Comparison of ENCODE assay signal across 27 cellular contexts in the genomic region with DNA sequence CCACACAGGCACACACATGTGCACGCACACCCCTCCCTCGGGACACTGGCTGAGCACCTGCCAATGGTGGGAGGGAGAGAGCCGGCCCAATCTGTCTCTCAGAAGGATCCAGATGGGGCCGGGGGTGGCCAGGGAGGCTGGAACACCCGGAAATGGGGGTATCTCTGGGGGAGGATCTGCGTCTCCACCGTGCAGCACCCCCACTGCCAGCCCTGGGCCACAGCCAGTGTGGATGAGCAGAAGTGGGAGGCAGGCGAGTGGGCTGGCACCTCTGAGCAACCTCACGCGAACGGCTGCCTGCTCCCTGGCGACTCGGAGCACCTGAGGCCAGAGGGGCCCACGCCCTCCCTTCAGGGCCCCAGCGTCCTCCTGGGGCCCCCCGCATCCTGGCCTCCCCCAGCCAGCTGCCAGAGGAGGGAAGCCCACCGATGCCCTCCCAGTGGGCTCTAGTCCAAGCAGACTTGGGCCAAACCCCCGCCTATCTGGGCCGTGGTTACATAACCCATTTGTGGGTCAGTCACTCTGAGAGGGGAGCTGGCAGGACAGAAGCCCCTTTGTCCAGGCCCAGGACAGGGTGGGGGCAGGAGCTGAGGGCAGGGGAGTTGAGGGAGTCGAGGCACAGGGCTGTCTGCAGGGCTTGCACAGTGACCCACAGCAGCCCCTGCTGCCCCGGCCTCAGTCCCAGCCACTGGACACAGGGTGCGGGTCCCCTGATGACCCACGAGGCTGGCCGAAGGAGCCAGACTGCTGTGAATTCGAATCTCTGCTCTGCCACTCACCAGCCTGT. TPM values are rescaled to one million over a fixed set of nuclear protein-coding genes. Genes with fewer than 3 reads are reported as not detected.
DNase-seq lines count a peak whose midpoint lies in the region; ATAC-seq and TF ChIP-seq lines count a peak whose summit lies in the region.
"Had no signal": no experiment of that assay in that cellular context is flagged by ENCODE, and none has a peak within 500 bp of the region (broad histone marks: within the 10 kb centered on the region; RNA-seq: fewer than 3 reads in every experiment).

No MANE protein-coding gene starts in this region.

- peaks cover 6% of the 10 kb centered on the region for H3K4me1 Mint-ChIP-seq in stimulated activated effector memory CD8-positive, alpha-beta T cell treated with anti-CD3 and anti-CD28 coated beads, Interleukin-12 subunit alpha, Interleukin-12 subunit beta, amount 100 ng/mL, for 72 hours
- H3K4me1 Mint-ChIP-seq in HFFc6 (ENCODE audit: low read depth), result no peaks in the 10 kb centered on the region; the same call in 1 of the 2 replicates

- peak overlapping the region; percentile 45 for H3K27ac Mint-ChIP-seq in stimulated activated effector memory CD8-positive, alpha-beta T cell treated with anti-CD3 and anti-CD28 coated beads, Interleukin-12 subunit alpha, Interleukin-12 subunit beta, amount 100 ng/mL, for 72 hours
- no peak overlapping the region for H3K27ac Mint-ChIP-seq in HFFc6
- H3K27ac Mint-ChIP-seq: activated CD4-positive, alpha-beta memory T cell treated with anti-CD3 and anti-CD28 coated beads, Interleukin-2, amount 10 ng/mL, durations not matched to agents 7 days and 5 days; nephron; T-helper 1 cell treated with Interleukin-12 subunit alpha and Interleukin-12 subunit beta and Interleukin-4 antibody, amounts not matched to agents 30 μg/mL and 1 μg/mL, for 36 hours had no signal

- H3K9ac ChIP-seq in NT2/D1 (ENCODE audit: insufficient read length, low read depth), result peak overlapping the region; percentile 61
- peak overlapping the region; percentile 47 for H3K9ac ChIP-seq in iPS-15b (ENCODE audit: low read depth, low read length)

- ATAC-seq in stimulated activated effector memory CD8-positive, alpha-beta T cell treated with anti-CD3 and anti-CD28 coated beads, Interleukin-12 subunit alpha, Interleukin-12 subunit beta, amount 100 ng/mL, for 72 hours, result no peak
- ATAC-seq: esophagus mucosa, foreskin keratinocyte had no signal

- peak; percentile 31 for DNase-seq in NCI-H1436 (lab: John Stamatoyannopoulos, UW)
- DNase-seq in NCI-H1436 treated with DMSO at 0.1 percent for 48 hours (lab: John Stamatoyannopoulos, UW), result no peak
- no peak for DNase-seq in NT2/D1 (ENCODE audit: low read depth, low spot score)
- DNase-seq in stimulated activated effector memory CD8-positive, alpha-beta T cell treated with anti-CD3 and anti-CD28 coated beads, Interleukin-12 subunit alpha, Interleukin-12 subunit beta, amount 100 ng/mL, for 72 hours (ENCODE audit: low spot score in 2 of 2), result no peak
- no peak for DNase-seq in HFFc6
- no peak for DNase-seq in adrenal gland
- DNase-seq in activated naive CD4-positive, alpha-beta T cell (lab: John Stamatoyannopoulos, UW), result no peak
- DNase-seq: 8988T; activated CD4-positive, alpha-beta memory T cell treated with anti-CD3 and anti-CD28 coated beads, Interleukin-2, amount 10 ng/mL, durations not matched to agents 7 days and 5 days; activated CD4-positive, CD25-positive, alpha-beta regulatory T cell treated with anti-CD3 and anti-CD28 coated beads, Interleukin-2, amount 50 U/mL, for 72 hours; activated effector memory CD4-positive, alpha-beta T cell treated with Interleukin-2 at 50 U/mL for 16 hours; DMS79 treated with DMSO at 0.1 percent for 48 hours; HCEC 1CT; IMR-90; NCI-H2081 treated with DMSO at 0.1 percent for 48 hours; Peyer's patch; stimulated activated CD8-positive, alpha-beta memory T cell treated with anti-CD3 and anti-CD28 coated beads, Interleukin-4, amount 100 ng/mL, for 48 hours had no signal

- H3K4me3 ChIP-seq in NT2/D1 (ENCODE audit: insufficient read length, low read depth) (no peak overlapping the region), iPS-15b (ENCODE audit: low read depth, low read length) (no peak overlapping the region), adrenal gland (no peak overlapping the region)
- H3K4me3 ChIP-seq: coronary artery, hepatocyte, Peyer's patch, SK-N-MC, upper lobe of left lung had no signal

- peaks cover 9% of the 10 kb centered on the region; the same call in 1 of the 2 replicates for H3K27me3 Mint-ChIP-seq in HFFc6 (ENCODE audit: insufficient read depth)

- H3K9me3 Mint-ChIP-seq in stimulated activated effector memory CD8-positive, alpha-beta T cell treated with anti-CD3 and anti-CD28 coated beads, Interleukin-12 subunit alpha, Interleukin-12 subunit beta, amount 100 ng/mL, for 72 hours, result no peaks in the 10 kb centered on the region
- no peaks in the 10 kb centered on the region for H3K9me3 Mint-ChIP-seq in HFFc6
- H3K9me3 Mint-ChIP-seq: activated CD4-positive, alpha-beta memory T cell treated with anti-CD3 and anti-CD28 coated beads, Interleukin-2, amount 10 ng/mL, durations not matched to agents 7 days and 5 days; nephron; T-helper 1 cell treated with Interleukin-12 subunit alpha and Interleukin-12 subunit beta and Interleukin-4 antibody, amounts not matched to agents 30 μg/mL and 1 μg/mL, for 36 hours had no signal

- no peaks in the 10 kb centered on the region for H3K9me3 ChIP-seq in NT2/D1 (ENCODE audit: insufficient read depth, low read length)
- H3K9me3 ChIP-seq in iPS-15b (ENCODE audit: control insufficient read depth, insufficient read depth, low read length), result no peaks in the 10 kb centered on the region
- no peaks in the 10 kb centered on the region for H3K9me3 ChIP-seq in adrenal gland (replicated peaks in 1 of 3)
- H3K9me3 ChIP-seq: Peyer's patch, upper lobe of left lung had no signal

- H3K27me3 ChIP-seq in NT2/D1 (ENCODE audit: insufficient read depth, insufficient read length) (peaks cover 18% of the 10 kb centered on the region), iPS-15b (ENCODE audit: control insufficient read depth, insufficient read depth, low read length) (peaks cover 3% of the 10 kb centered on the region), adrenal gland (peaks cover 13% of the 10 kb centered on the region)

- intact Hi-C loops in adrenal gland (cut with DNase I), result no loop called here

- H3K4me1 ChIP-seq in NT2/D1 (ENCODE audit: insufficient read depth, insufficient read length) (peaks cover 31% of the 10 kb centered on the region), iPS-15b (ENCODE audit: control insufficient read depth, insufficient read depth, low read length) (no peaks in the 10 kb centered on the region), adrenal gland (replicated peaks in 1 of 2) (peaks cover 0 to 6% of the 10 kb centered on the region in 2 donors)
- H3K4me1 ChIP-seq: foreskin keratinocyte had no signal

- H3K36me3 ChIP-seq in NT2/D1 (ENCODE audit: insufficient read depth, insufficient read length, low read length) (no peaks in the 10 kb centered on the region), iPS-15b (ENCODE audit: control insufficient read depth, insufficient read depth, low read length) (no peaks in the 10 kb centered on the region), adrenal gland (replicated peaks in 1 of 2) (no peaks in the 10 kb centered on the region)
- H3K36me3 ChIP-seq: Peyer's patch, upper lobe of left lung had no signal

- TF ChIP-seq POLR2A in adrenal gland (IDR thresholded peaks at IDR 0.05), result no peak

- H3K27ac ChIP-seq in adrenal gland, result no peak overlapping the region
- H3K27ac ChIP-seq: coronary artery, foreskin keratinocyte, hepatocyte, Peyer's patch, SK-N-MC, upper lobe of left lung had no signal

- no peaks in the 10 kb centered on the region for H3K36me3 Mint-ChIP-seq in stimulated activated effector memory CD8-positive, alpha-beta T cell treated with anti-CD3 and anti-CD28 coated beads, Interleukin-12 subunit alpha, Interleukin-12 subunit beta, amount 100 ng/mL, for 72 hours
- no peaks in the 10 kb centered on the region for H3K36me3 Mint-ChIP-seq in HFFc6 (ENCODE audit: low read depth)

- TF ChIP-seq CTCF in HFFc6 (IDR thresholded peaks at IDR 0.05) (no peak), adrenal gland (IDR thresholded peaks at IDR 0.05) (no peak)

- H3K4me3 Mint-ChIP-seq in stimulated activated effector memory CD8-positive, alpha-beta T cell treated with anti-CD3 and anti-CD28 coated beads, Interleukin-12 subunit alpha, Interleukin-12 subunit beta, amount 100 ng/mL, for 72 hours, result no peak overlapping the region
- H3K4me3 Mint-ChIP-seq in HFFc6, result no peak overlapping the region
- H3K4me3 Mint-ChIP-seq: activated CD4-positive, alpha-beta memory T cell treated with anti-CD3 and anti-CD28 coated beads, Interleukin-2, amount 10 ng/mL, durations not matched to agents 7 days and 5 days; nephron; T-helper 1 cell treated with Interleukin-12 subunit alpha and Interleukin-12 subunit beta and Interleukin-4 antibody, amounts not matched to agents 30 μg/mL and 1 μg/mL, for 36 hours had no signal

- 65 to 85% (median 79%) methylated on average over 5 to 25 of the region's 25 CpGs for WGBS in adrenal gland, 4 donors

RNA-seq across cellular contexts. Expression of gene CASKIN1, which starts 5.6 kb away (rescaled TPM):
- total RNA-seq in HFFc6 (2021; fragmentation: NEBNext Ultra II Directional; extraction: Animal tissue kit (Norgen Biotek cat#: 25700)), result under 1 TPM; 0.06 to 0.56 (median 0.11) TPM
- 1 to 10 TPM in 2 of 8 donors, under 1 TPM in 4, not detected in 2; 0.06 to 2.7 (median 0.62) TPM for total RNA-seq in adrenal gland
- 1 to 10 TPM in 2 of 3 donors, not detected in 1; 1.4 to 5.2 TPM for polyA plus RNA-seq in adrenal gland
- total RNA-seq: IMR-90, mononuclear cell, Peyer's patch had no signal

RNA-seq across cellular contexts. Expression of gene MLST8, which starts 14.4 kb away (rescaled TPM):
- total RNA-seq in HFFc6 (2021; fragmentation: NEBNext Ultra II Directional; extraction: Animal tissue kit (Norgen Biotek cat#: 25700)), result 10 to 100 TPM; 32.7 to 39.4 (median 37.5) TPM
- 100 to 1,000 TPM in 1 of 8 donors, 10 to 100 TPM in 7; 33.9 to 116 (median 57.2) TPM for total RNA-seq in adrenal gland
- polyA plus RNA-seq in adrenal gland, result 10 to 100 TPM; 21.9 to 96.3 (median 69.1) TPM

RNA-seq across cellular contexts. Expression of gene BRICD5, which starts 19.8 kb away (rescaled TPM):
- 1 to 10 TPM; 1.1 to 2.6 (median 1.8) TPM for total RNA-seq in HFFc6 (2021; fragmentation: NEBNext Ultra II Directional; extraction: Animal tissue kit (Norgen Biotek cat#: 25700))
- 1 to 10 TPM in 6 of 8 donors, under 1 TPM in 2; 0.36 to 6.4 (median 2.7) TPM for total RNA-seq in adrenal gland
- polyA plus RNA-seq in adrenal gland, result 10 to 100 TPM in 1 of 3 donors, 1 to 10 TPM in 1, under 1 TPM in 1; 0.60 to 57.4 (median 8.9) TPM

RNA-seq across cellular contexts. Expression of gene PGP, which starts 23.8 kb away (rescaled TPM):
- total RNA-seq in HFFc6 (2021; fragmentation: NEBNext Ultra II Directional; extraction: Animal tissue kit (Norgen Biotek cat#: 25700)), result 10 to 100 TPM; 12.8 to 17.8 (median 15.1) TPM
- total RNA-seq in adrenal gland, result 10 to 100 TPM in 5 of 8 donors, 1 to 10 TPM in 3; 8.3 to 24.1 (median 12.6) TPM
- 10 to 100 TPM in 2 of 3 donors, 1 to 10 TPM in 1; 8.4 to 20.4 (median 12.8) TPM for polyA plus RNA-seq in adrenal gland

RNA-seq across cellular contexts. Expression of gene E4F1, which starts 32.5 kb away (rescaled TPM):
- 10 to 100 TPM; 15.8 to 19.8 (median 16.7) TPM for total RNA-seq in HFFc6 (2021; fragmentation: NEBNext Ultra II Directional; extraction: Animal tissue kit (Norgen Biotek cat#: 25700))
- total RNA-seq in adrenal gland, result 10 to 100 TPM; 18.6 to 37.4 (median 27.1) TPM
- 100 to 1,000 TPM in 1 of 3 donors, 10 to 100 TPM in 1, 1 to 10 TPM in 1; 2.9 to 121 (median 80.0) TPM for polyA plus RNA-seq in adrenal gland
